ENCODE assay signal across 8 cellular contexts in the genomic region with DNA sequence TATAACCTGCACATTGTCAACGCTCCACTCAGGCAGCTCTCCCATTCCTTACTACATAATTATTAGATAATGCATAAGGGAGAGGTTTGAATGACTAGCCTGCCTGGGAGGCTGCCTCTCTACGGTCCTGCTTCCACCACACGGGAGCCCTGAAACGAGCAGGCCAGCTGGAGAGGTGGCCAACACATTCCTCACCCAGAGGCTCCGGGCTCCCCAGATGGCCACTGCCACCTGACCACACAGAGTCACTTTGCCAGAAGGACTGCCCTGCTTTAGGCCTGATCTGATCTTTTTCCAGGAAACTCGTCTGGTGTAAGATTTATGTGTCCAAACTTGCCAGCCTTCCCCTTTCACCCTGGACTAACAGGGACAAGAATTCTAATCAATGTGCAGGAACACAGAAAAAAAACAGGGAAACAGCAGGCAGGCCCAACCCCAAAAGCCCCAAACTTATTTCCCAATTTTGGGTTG. TPM values are rescaled to one million over a fixed set of nuclear protein-coding genes. Genes with fewer than 3 reads are reported as not detected.
DNase-seq lines count a peak whose midpoint lies in the region; ATAC-seq lines count a peak whose summit lies in the region.

No MANE protein-coding gene starts in this region.

- no peaks in the 10 kb centered on the region for H3K9me3 Mint-ChIP-seq in activated naive CD4-positive, alpha-beta T cell treated with anti-CD3 and anti-CD28 coated beads, Interleukin-2, amount 50 U/mL, for 72 hours
- H3K9me3 Mint-ChIP-seq in immature natural killer cell: no peaks in the 10 kb centered on the region
- H3K9me3 Mint-ChIP-seq in stimulated activated naive B cell treated with anti-CD40 and anti-IgM and Interleukin-4, amounts not matched to agents 10 μg/mL and 1 μg/mL and 100 μg/mL, for 72 hours: no peaks in the 10 kb centered on the region

- no peaks in the 10 kb centered on the region for H3K36me3 Mint-ChIP-seq in activated naive CD4-positive, alpha-beta T cell treated with anti-CD3 and anti-CD28 coated beads, Interleukin-2, amount 50 U/mL, for 72 hours
- no peaks in the 10 kb centered on the region for H3K36me3 Mint-ChIP-seq in immature natural killer cell
- H3K36me3 Mint-ChIP-seq in stimulated activated naive B cell treated with anti-CD40 and anti-IgM and Interleukin-4, amounts not matched to agents 10 μg/mL and 1 μg/mL and 100 μg/mL, for 72 hours: no peaks in the 10 kb centered on the region

- peak overlapping the region; percentile 79 to 90 (median 85) for H3K4me3 Mint-ChIP-seq in immature natural killer cell
- H3K4me3 Mint-ChIP-seq in stimulated activated naive B cell treated with anti-CD40 and anti-IgM and Interleukin-4, amounts not matched to agents 10 μg/mL and 1 μg/mL and 100 μg/mL, for 72 hours: peak overlapping the region; percentile 83 to 92

- no peak for ATAC-seq in activated naive CD4-positive, alpha-beta T cell treated with anti-CD3 and anti-CD28 coated beads, Interleukin-2, amount 50 U/mL, for 72 hours
- ATAC-seq in stimulated activated naive B cell treated with anti-CD40 and anti-IgM and Interleukin-4, amounts not matched to agents 10 μg/mL and 1 μg/mL and 100 μg/mL, for 72 hours (replicated peaks): peak in 1 of 2 donors; percentile 5
- no peak for ATAC-seq in GM21825 (IDR thresholded peaks at IDR 0.05; ENCODE audit: unreplicated experiment)

- DNase-seq in NCI-H1417 (lab: John Stamatoyannopoulos, UW) (peak in 2 of 3 experiments; percentile 17 to 34), NCI-H1417 treated with DMSO at 0.1 percent for 48 hours (lab: John Stamatoyannopoulos, UW) (no peak), immature natural killer cell (no peak), NCI-H1105 (lab: John Stamatoyannopoulos, UW) (no peak), amniotic stem cell (lab: John Stamatoyannopoulos, UW) (no peak)
- DNase-seq in activated naive CD4-positive, alpha-beta T cell treated with anti-CD3 and anti-CD28 coated beads, Interleukin-2, amount 50 U/mL, for 72 hours (ENCODE audit: low spot score in 2 of 2): no peak
- no peak for DNase-seq in stimulated activated naive B cell treated with anti-CD40 and anti-IgM and Interleukin-4, amounts not matched to agents 10 μg/mL and 1 μg/mL and 100 μg/mL, for 72 hours

- H3K27ac Mint-ChIP-seq in activated naive CD4-positive, alpha-beta T cell treated with anti-CD3 and anti-CD28 coated beads, Interleukin-2, amount 50 U/mL, for 72 hours: peak overlapping the region; percentile 31 to 94
- peak overlapping the region; percentile 87 to 99 (median 95) for H3K27ac Mint-ChIP-seq in immature natural killer cell
- H3K27ac Mint-ChIP-seq in stimulated activated naive B cell treated with anti-CD40 and anti-IgM and Interleukin-4, amounts not matched to agents 10 μg/mL and 1 μg/mL and 100 μg/mL, for 72 hours: peak overlapping the region; percentile 92

- peaks cover 23 to 34% (median 30%) of the 10 kb centered on the region in 3 donors for H3K27me3 Mint-ChIP-seq in immature natural killer cell (ENCODE audit: low read depth in 3 of 3)
- peaks cover 0 to 3% of the 10 kb centered on the region in 2 donors for H3K27me3 Mint-ChIP-seq in stimulated activated naive B cell treated with anti-CD40 and anti-IgM and Interleukin-4, amounts not matched to agents 10 μg/mL and 1 μg/mL and 100 μg/mL, for 72 hours

- peaks cover 83 to 88% of the 10 kb centered on the region in 2 donors for H3K4me1 Mint-ChIP-seq in immature natural killer cell
- H3K4me1 Mint-ChIP-seq in stimulated activated naive B cell treated with anti-CD40 and anti-IgM and Interleukin-4, amounts not matched to agents 10 μg/mL and 1 μg/mL and 100 μg/mL, for 72 hours: peaks cover 19 to 30% of the 10 kb centered on the region in 2 donors

RNA-seq across cellular contexts. Expression of a gene that starts 27.8 kb away (rescaled TPM):
- 10 to 100 TPM; 13.3 to 25.0 TPM for total RNA-seq in activated naive CD4-positive, alpha-beta T cell treated with anti-CD3 and anti-CD28 coated beads, Interleukin-2, amount 50 U/mL, for 72 hours
- 10 to 100 TPM in 2 of 3 donors, 1 to 10 TPM in 1; 9.8 to 24.1 (median 15.5) TPM for polyA plus RNA-seq in immature natural killer cell

Comparison
In these comparisons a context has a peak if more than half of its experiments do, and no peak if none do; other contexts are left out.
1. DNase-seq: peak in NCI-H1417 (2 of 3); none in NCI-H1417 treated with DMSO at 0.1 percent for 48 hours (single experiment), activated naive CD4-positive, alpha-beta T cell treated with anti-CD3 and anti-CD28 coated beads, Interleukin-2, amount 50 U/mL, for 72 hours (0 of 2), immature natural killer cell (0 of 3), stimulated activated naive B cell treated with anti-CD40 and anti-IgM and Interleukin-4, amounts not matched to agents 10 μg/mL and 1 μg/mL and 100 μg/mL, for 72 hours (single experiment), NCI-H1105 (single experiment) and amniotic stem cell (single experiment).
2. Peak in every context shown above with its lines, with median percentiles within 50 percentile points of each other: H3K27ac Mint-ChIP-seq.